ENCODE assay signal across 8 cellular contexts in genomic region chr14:51651388-51652167, GRCh38. TPM values are rescaled to one million over a fixed set of nuclear protein-coding genes. Genes with fewer than 3 reads are reported as not detected.
A peak's percentile ranks its signal among the peaks of the same experiment; 100 is the strongest.
DNase-seq lines count a peak whose midpoint lies in the region; ATAC-seq and TF ChIP-seq lines count a peak whose summit lies in the region.

FRMD6 (plus strand) TSS chr14:51651910; CDS start chr14:51689837, 37,927 bp downstream.

- peak within 1 kb of the TSS; percentile 99 for H3K4me3 ChIP-seq in fibroblast of villous mesenchyme (ENCODE audit: low read depth, low read length)
- H3K4me3 ChIP-seq in stomach: peak within 1 kb of the TSS; percentile 65 to 96 (median 90)

- intact Hi-C loops in stomach (cut with DNase I; ENCODE audit: low total_unique reads): loop anchor here (10.0 kb wide), 1 partner anchor 123 kb away; no protein-coding TSS in a partner anchor

- H3K36me3 ChIP-seq in stomach: no peaks in the 10 kb centered on the region

- peak within 1 kb of the TSS; percentile 88 for H3K27ac Mint-ChIP-seq in neural crest cell (ENCODE audit: unreplicated experiment)

- no peak; the same call in 1 of the 2 replicates for TF ChIP-seq RAD21 in Ishikawa (IDR thresholded peaks at IDR 0.05; ENCODE audit: low read depth)

- H3K27me3 Mint-ChIP-seq in neural crest cell (ENCODE audit: low read depth): peaks cover 3% of the 10 kb centered on the region

- no peaks in the 10 kb centered on the region for H3K36me3 Mint-ChIP-seq in neural crest cell (ENCODE audit: low read depth)

- TF ChIP-seq EP300 in Ishikawa (IDR thresholded peaks at IDR 0.05; ENCODE audit: borderline replicate concordance) (peak; percentile 38; the same call in 1 of the 2 replicates), stomach (IDR thresholded peaks at IDR 0.05) (no peak)

- TF ChIP-seq CTCF in fibroblast of villous mesenchyme (IDR thresholded peaks at IDR 0.05; ENCODE audit: insufficient read depth, low read depth, low read length): peak; percentile 77
- TF ChIP-seq CTCF in neural crest cell (conservative IDR thresholded peaks at IDR 0.05): peak; percentile 84
- peak in 5 of 7 experiments; percentile 64 to 83 (median 73) for TF ChIP-seq CTCF in stomach (IDR thresholded peaks at IDR 0.05)

- WGBS in stomach, 5 donors: 0 to 1% (median 1%) methylated on average over 21 to 85 of the region's 86 CpGs

- ATAC-seq in GM21529 (IDR thresholded peaks at IDR 0.05; ENCODE audit: unreplicated experiment): peak; percentile 78

- no peaks in the 10 kb centered on the region for H3K9me3 Mint-ChIP-seq in neural crest cell

- peak within 1 kb of the TSS; percentile 94 to 97 (median 96) for H3K27ac ChIP-seq in stomach

- peaks cover 37% of the 10 kb centered on the region for H3K4me1 Mint-ChIP-seq in neural crest cell

- no peaks in the 10 kb centered on the region for H3K27me3 ChIP-seq in stomach

- H3K4me3 Mint-ChIP-seq in neural crest cell: peak within 1 kb of the TSS; percentile 95

- peak in 1 of 4 donors; percentile 45 for TF ChIP-seq POLR2A in stomach (IDR thresholded peaks at IDR 0.05)

- peaks cover 4 to 39% (median 24%) of the 10 kb centered on the region in 4 donors for H3K4me1 ChIP-seq in stomach

- no peaks in the 10 kb centered on the region for H3K9me3 ChIP-seq in stomach

- DNase-seq in DMS153 treated with DMSO at 0.1 percent for 48 hours (lab: John Stamatoyannopoulos, UW; ENCODE audit: unreplicated experiment) (peak; percentile 81), RPMI8226 (peak; percentile 73), fibroblast of villous mesenchyme (ENCODE audit: low read depth) (peak; percentile 93), neural crest cell (ENCODE audit: low read depth, low spot score) (peak; percentile 80), stomach (peak; percentile 76)
- DNase-seq in activated effector memory CD4-positive, alpha-beta T cell treated with anti-CD3 and anti-CD28 coated beads, Interleukin-2, amount 50 U/mL, for 16 hours: peak; percentile 91

TF ChIP-seq in Ishikawa, 13 proteins besides CTCF, POLR2A, EP300 and RAD21:
- TF ChIP-seq USF1 (IDR thresholded peaks at IDR 0.05): no peak
- peak; percentile 70 for TF ChIP-seq TAF1 (IDR thresholded peaks at IDR 0.05; ENCODE audit: low read depth)
- TF ChIP-seq TEAD4 (IDR thresholded peaks at IDR 0.05): no peak
- peak; percentile 39 for TF ChIP-seq EGR1 (IDR thresholded peaks at IDR 0.05)
- peak; percentile 61 for TF ChIP-seq MAX (IDR thresholded peaks at IDR 0.05)
- peak; percentile 4; the same call in 1 of the 2 replicates for TF ChIP-seq ZBTB7A (IDR thresholded peaks at IDR 0.05; ENCODE audit: low read depth)

RNA-seq across cellular contexts. Expression of gene FRMD6, which starts in this region (rescaled TPM):
- total RNA-seq in fibroblast of villous mesenchyme (475 and 524 TPM in 2 replicates), neural crest cell (34.5 and 38.0 TPM in 2 replicates), stomach (10 to 100 TPM in 3 of 5 donors, 1 to 10 TPM in 2; 8.4 to 35.2 (median 11.1) TPM)
- 10 to 100 TPM in 1 of 3 donors, 1 to 10 TPM in 2; 5.9 to 12.9 (median 8.1) TPM for polyA plus RNA-seq in stomach

Comparison
In these comparisons a context has a peak if more than half of its experiments do, and no peak if none do; other contexts are left out.
1. Peak in every context shown above with its lines: DNase-seq, ATAC-seq, H3K4me3 ChIP-seq and H3K27ac ChIP-seq.
2. RNA of gene FRMD6 (total RNA-seq): 475 to 524 TPM in fibroblast of villous mesenchyme; 34.5 to 38.0 TPM in neural crest cell and 8.4 to 35.2 TPM in stomach; every median in the first group is over 10 times any median in the second.